19 cellular contexts compared by ENCODE assay signal in genomic region chr18:74866577-74866976, GRCh38.
DNase-seq lines count a peak whose midpoint lies in the region; ATAC-seq, FAIRE-seq and TF ChIP-seq lines count a peak whose summit lies in the region.
"Had no signal": no experiment of that assay in that cellular context is flagged by ENCODE, and none has a peak within 500 bp of the region (broad histone marks: within the 10 kb centered on the region; RNA-seq: fewer than 3 reads in every experiment).

No MANE protein-coding gene starts in this region.

- DNase-seq in WTC11 (ENCODE audit: low spot score) = no peak
- no peak for DNase-seq in kidney
- no peak for DNase-seq in OCI-M1 (lab: John Stamatoyannopoulos, UW)
- DNase-seq: ACHN; AML-193; BE2C; Calu3; CD4-positive, alpha-beta memory T cell; COR-L47; DMS53; DMS79 treated with DMSO at 0.1 percent for 48 hours; H9 had no signal

- H3K36me3 Mint-ChIP-seq in WTC11 = no peaks in the 10 kb centered on the region
- H3K36me3 Mint-ChIP-seq: CD4-positive, alpha-beta memory T cell had no signal

- POLR2A ChIA-PET in WTC11 (lab: Charles Lee) = no interaction called here

- TF ChIP-seq CTCF in WTC11 (IDR thresholded peaks at IDR 0.05) (no peak), kidney (IDR thresholded peaks at IDR 0.05; ENCODE audit: borderline replicate concordance, extremely low read depth, insufficient read depth) (no peak)

- intact Hi-C loops in kidney (cut with DNase I) = no loop called here

- no peaks in the 10 kb centered on the region for H3K9me3 ChIP-seq in kidney (ENCODE audit: control insufficient read depth in 1 of 2, low read length in 2 of 2)
- H3K9me3 ChIP-seq: BE2C; BLaER1 treated with 17β-estradiol and CSF1 and Interleukin-3, amounts not matched to agents 10 nM and 100 nM had no signal

- H3K4me3 ChIP-seq in kidney (ENCODE audit: low read length in 2 of 2) = no peak overlapping the region
- H3K4me3 ChIP-seq: BLaER1 treated with 17β-estradiol and CSF1 and Interleukin-3, amounts not matched to agents 10 nM and 100 nM; GM23338 had no signal

- FAIRE-seq in G401.6 (lab: Jason Lieb, UNC) (peak; percentile 88), kidney (lab: Jason Lieb, UNC) (peak; percentile 83)
- FAIRE-seq: GM12892 had no signal

- H3K9ac ChIP-seq in kidney (ENCODE audit: low read length in 2 of 2) = no peak overlapping the region
- H3K9ac ChIP-seq: BLaER1 treated with 17β-estradiol and CSF1 and Interleukin-3, amounts not matched to agents 10 nM and 100 nM had no signal

- H3K4me1 Mint-ChIP-seq in WTC11 = peaks cover 17% of the 10 kb centered on the region

- H3K4me3 Mint-ChIP-seq in WTC11 = no peak overlapping the region
- H3K4me3 Mint-ChIP-seq: CD4-positive, alpha-beta memory T cell; GM23338; H9 had no signal

- H3K4me1 ChIP-seq in kidney (ENCODE audit: control insufficient read depth in 1 of 2, insufficient read depth in 1 of 2, low read depth in 1 of 2, low read length in 2 of 2) = no peaks in the 10 kb centered on the region
- H3K4me1 ChIP-seq: BE2C had no signal

- CTCF ChIA-PET in WTC11 (lab: Charles Lee) = no interaction called here

- no peak overlapping the region for H3K27ac ChIP-seq in kidney (ENCODE audit: low read depth in 2 of 2, low read length in 2 of 2)
- H3K27ac ChIP-seq: BLaER1 treated with 17β-estradiol and CSF1 and Interleukin-3, amounts not matched to agents 10 nM and 100 nM had no signal

- no peaks in the 10 kb centered on the region for H3K27me3 Mint-ChIP-seq in WTC11 (ENCODE audit: low read depth)
- H3K27me3 Mint-ChIP-seq: CD4-positive, alpha-beta memory T cell had no signal

- no peak for ATAC-seq in WTC11
- no peak for ATAC-seq in GM19463 (IDR thresholded peaks at IDR 0.05; ENCODE audit: unreplicated experiment)
- ATAC-seq in GM19035 (IDR thresholded peaks at IDR 0.05; ENCODE audit: unreplicated experiment) = no peak
- ATAC-seq: GM23338, HCT116 had no signal

- H3K9me3 Mint-ChIP-seq in WTC11 = no peaks in the 10 kb centered on the region
- H3K9me3 Mint-ChIP-seq: CD4-positive, alpha-beta memory T cell; GM23338; H9 had no signal

- no peak overlapping the region for H3K27ac Mint-ChIP-seq in WTC11
- H3K27ac Mint-ChIP-seq: CD4-positive, alpha-beta memory T cell; GM23338 had no signal

- no peaks in the 10 kb centered on the region for H3K36me3 ChIP-seq in kidney (ENCODE audit: control insufficient read depth in 1 of 2, insufficient read depth in 2 of 2, low read length in 2 of 2)
- H3K36me3 ChIP-seq: BE2C; BLaER1 treated with 17β-estradiol and CSF1 and Interleukin-3, amounts not matched to agents 10 nM and 100 nM had no signal

TF ChIP-seq in WTC11, 78 proteins besides CTCF, POLR2A, EP300 and RAD21:
- TF ChIP-seq ZNF512 (CRISPR knock-in tag; IDR thresholded peaks at IDR 0.05; ENCODE audit: borderline replicate concordance) = no peak
- TF ChIP-seq HMGA2 (CRISPR knock-in tag; IDR thresholded peaks at IDR 0.05) = peak; percentile 98
